In genomic region chr18:79903071-79903635, GRCh38 we compare ENCODE assay signal across 30 cellular contexts. TPM values are rescaled to one million over a fixed set of nuclear protein-coding genes. Genes with fewer than 3 reads are reported as not detected.
A peak's percentile ranks its signal among the peaks of the same experiment; 100 is the strongest.
DNase-seq lines count a peak whose midpoint lies in the region; ATAC-seq, FAIRE-seq and TF ChIP-seq lines count a peak whose summit lies in the region.
"Had no signal": no experiment of that assay in that cellular context is flagged by ENCODE, and none has a peak within 500 bp of the region (broad histone marks: within the 10 kb centered on the region; RNA-seq: fewer than 3 reads in every experiment).

No MANE protein-coding gene starts in this region.

- H3K27ac ChIP-seq in astrocyte (ENCODE audit: low read depth, low read length), result no peak overlapping the region
- H3K27ac ChIP-seq in osteoblast (ENCODE audit: low read depth, low read length), result no peak overlapping the region
- H3K27ac ChIP-seq in upper lobe of right lung, result no peak overlapping the region
- H3K27ac ChIP-seq: pancreas had no signal

- H3K4me3 Mint-ChIP-seq in natural killer cell (no peak overlapping the region), astrocyte (ENCODE audit: unreplicated experiment) (no peak overlapping the region)
- H3K4me3 Mint-ChIP-seq in natural killer cell treated with Interleukin-12 subunit alpha and Interleukin-12 subunit beta and Interleukin-15 and Interleukin-18, amount 100 ng/mL, for 72 hours, result no peak overlapping the region
- H3K4me3 Mint-ChIP-seq: activated CD4-positive, alpha-beta T cell treated with anti-CD3 and anti-CD28 coated beads for 36 hours; activated T-cell treated with anti-CD3 and anti-CD28 coated beads, Interleukin-2, amount 50 U/mL, for 4 hours; B cell; CD4-positive, alpha-beta memory T cell; dendritic cell treated with granulocyte-macrophage colony-stimulating factor and Interleukin-4, amounts not matched to agents 40 ng/mL and 50 ng/mL, for 4 days; T-helper 2 cell treated with Interferon-gamma antibody and Interleukin-4, amounts not matched to agents 5 μg/mL and 100 μg/mL, for 36 hours had no signal

- peaks cover 3% of the 10 kb centered on the region for H3K36me3 Mint-ChIP-seq in natural killer cell
- H3K36me3 Mint-ChIP-seq in natural killer cell treated with Interleukin-12 subunit alpha and Interleukin-12 subunit beta and Interleukin-15 and Interleukin-18, amount 100 ng/mL, for 72 hours, result peaks cover 2% of the 10 kb centered on the region
- H3K36me3 Mint-ChIP-seq in astrocyte (ENCODE audit: low read depth, unreplicated experiment), result peaks cover 18% of the 10 kb centered on the region

- H3K27ac Mint-ChIP-seq in natural killer cell (no peak overlapping the region), astrocyte (ENCODE audit: unreplicated experiment) (peak overlapping the region; percentile 41)
- H3K27ac Mint-ChIP-seq in natural killer cell treated with Interleukin-12 subunit alpha and Interleukin-12 subunit beta and Interleukin-15 and Interleukin-18, amount 100 ng/mL, for 72 hours, result no peak overlapping the region
- H3K27ac Mint-ChIP-seq: activated CD4-positive, alpha-beta T cell treated with anti-CD3 and anti-CD28 coated beads for 36 hours; B cell; CD4-positive, alpha-beta memory T cell; dendritic cell treated with granulocyte-macrophage colony-stimulating factor and Interleukin-4, amounts not matched to agents 40 ng/mL and 50 ng/mL, for 4 days; T-helper 2 cell treated with Interferon-gamma antibody and Interleukin-4, amounts not matched to agents 5 μg/mL and 100 μg/mL, for 36 hours had no signal

- H3K4me3 ChIP-seq in astrocyte (ENCODE audit: insufficient read depth, low read depth, low read length), result no peak overlapping the region
- H3K4me3 ChIP-seq in osteoblast (ENCODE audit: insufficient read depth, low read length), result no peak overlapping the region
- H3K4me3 ChIP-seq in upper lobe of right lung, result no peak overlapping the region
- H3K4me3 ChIP-seq: HAP-1, lung, pancreas had no signal

- H3K9me3 ChIP-seq in astrocyte (ENCODE audit: insufficient read depth, low read depth, low read length) (peaks cover 12% of the 10 kb centered on the region), osteoblast (ENCODE audit: low read depth, low read length) (peaks cover under 1% of the 10 kb centered on the region), upper lobe of right lung (no peaks in the 10 kb centered on the region)
- H3K9me3 ChIP-seq: HAP-1, pancreas had no signal

- ATAC-seq in natural killer cell, result no peak
- ATAC-seq in natural killer cell treated with Interleukin-12 subunit alpha and Interleukin-12 subunit beta and Interleukin-15 and Interleukin-18, amount 100 ng/mL, for 72 hours, result no peak
- ATAC-seq in upper lobe of right lung, result no peak
- no peak for ATAC-seq in HG03342 (IDR thresholded peaks at IDR 0.05; ENCODE audit: unreplicated experiment)
- no peak for ATAC-seq in HG02588 (IDR thresholded peaks at IDR 0.05; ENCODE audit: unreplicated experiment)
- ATAC-seq: activated CD4-positive, alpha-beta T cell treated with anti-CD3 and anti-CD28 coated beads for 36 hours; activated T-cell treated with anti-CD3 and anti-CD28 coated beads, Interleukin-2, amount 50 U/mL, for 4 hours; esophagus mucosa; pancreas; right cardiac atrium had no signal

- H3K4me2 ChIP-seq in astrocyte (ENCODE audit: low read length) (no peak overlapping the region), osteoblast (ENCODE audit: insufficient read depth, low read length) (no peak overlapping the region)

- no peak overlapping the region for H2AFZ ChIP-seq in astrocyte (ENCODE audit: low read depth, low read length)
- H2AFZ ChIP-seq in osteoblast (ENCODE audit: low read length), result no peak overlapping the region

- H4K20me1 ChIP-seq in astrocyte (ENCODE audit: insufficient read depth, low read length), result peaks cover 4% of the 10 kb centered on the region
- H4K20me1 ChIP-seq in osteoblast (ENCODE audit: insufficient read depth, low read length), result peaks cover 4% of the 10 kb centered on the region

- FAIRE-seq in astrocyte (lab: Jason Lieb, UNC), result no peak
- FAIRE-seq: pancreas had no signal

- no peak overlapping the region for H3K9ac ChIP-seq in astrocyte (ENCODE audit: low read length)

- no peaks in the 10 kb centered on the region for H3K27me3 ChIP-seq in astrocyte (ENCODE audit: insufficient read depth, low read length)
- H3K27me3 ChIP-seq in osteoblast (ENCODE audit: insufficient read depth, low read length), result no peaks in the 10 kb centered on the region
- no peaks in the 10 kb centered on the region for H3K27me3 ChIP-seq in upper lobe of right lung
- H3K27me3 ChIP-seq: pancreas had no signal

- no peaks in the 10 kb centered on the region for H3K27me3 Mint-ChIP-seq in natural killer cell (ENCODE audit: low read depth in 2 of 2)
- no peaks in the 10 kb centered on the region for H3K27me3 Mint-ChIP-seq in natural killer cell treated with Interleukin-12 subunit alpha and Interleukin-12 subunit beta and Interleukin-15 and Interleukin-18, amount 100 ng/mL, for 72 hours
- H3K27me3 Mint-ChIP-seq in astrocyte (ENCODE audit: low read depth, unreplicated experiment), result no peaks in the 10 kb centered on the region
- H3K27me3 Mint-ChIP-seq: activated CD4-positive, alpha-beta T cell treated with anti-CD3 and anti-CD28 coated beads for 36 hours; B cell; CD4-positive, alpha-beta memory T cell had no signal

- H3K4me1 Mint-ChIP-seq in natural killer cell (peaks cover 0 to 5% of the 10 kb centered on the region in 2 donors), astrocyte (ENCODE audit: low read depth, unreplicated experiment) (peaks cover 5% of the 10 kb centered on the region)
- peaks cover 0 to 6% of the 10 kb centered on the region in 2 donors for H3K4me1 Mint-ChIP-seq in natural killer cell treated with Interleukin-12 subunit alpha and Interleukin-12 subunit beta and Interleukin-15 and Interleukin-18, amount 100 ng/mL, for 72 hours (ENCODE audit: low read depth in 2 of 2)
- H3K4me1 Mint-ChIP-seq: B cell had no signal

- H3K79me2 ChIP-seq in astrocyte (ENCODE audit: insufficient read depth, low read length) (no peaks in the 10 kb centered on the region), osteoblast (ENCODE audit: insufficient read depth, low read length) (no peaks in the 10 kb centered on the region)

- H3K36me3 ChIP-seq in astrocyte (ENCODE audit: insufficient read depth, low read length), result no peaks in the 10 kb centered on the region
- H3K36me3 ChIP-seq in osteoblast (ENCODE audit: insufficient read depth, low read length), result peaks cover 9% of the 10 kb centered on the region
- H3K36me3 ChIP-seq in upper lobe of right lung, result peaks cover 13% of the 10 kb centered on the region

- no peaks in the 10 kb centered on the region for H3K4me1 ChIP-seq in astrocyte (ENCODE audit: insufficient read depth, low read length)
- no peaks in the 10 kb centered on the region for H3K4me1 ChIP-seq in osteoblast (ENCODE audit: insufficient read depth, low read length)
- H3K4me1 ChIP-seq in upper lobe of right lung, result peaks cover 4% of the 10 kb centered on the region
- H3K4me1 ChIP-seq: HAP-1, pancreas had no signal

- intact Hi-C loops in natural killer cell (cut with micrococcal nuclease), result no loop called here
- intact Hi-C loops in upper lobe of right lung (cut with DNase I), result no loop called here

- DNase-seq in natural killer cell (peak; percentile 11), astrocyte (ENCODE audit: low read depth) (no peak), osteoblast (ENCODE audit: insufficient read length, low spot score, missing footprints) (peak; percentile 64), upper lobe of right lung (peak; percentile 61), NCI-H774 (lab: John Stamatoyannopoulos, UW) (no peak)
- no peak for DNase-seq in natural killer cell treated with Interleukin-12 subunit alpha and Interleukin-12 subunit beta and Interleukin-15 and Interleukin-18, amount 100 ng/mL, for 72 hours (ENCODE audit: low spot score)
- DNase-seq: ACHN; activated CD4-positive, alpha-beta T cell treated with anti-CD3 and anti-CD28 coated beads for 36 hours; activated naive CD4-positive, alpha-beta T cell; activated T-cell treated with anti-CD3 and anti-CD28 coated beads, Interleukin-2, amount 50 U/mL, for 4 hours; CD4-positive, alpha-beta memory T cell; central memory CD4-positive, alpha-beta T cell; Karpas-422; NCI-H1417; NCI-H2029 treated with DMSO at 0.1 percent for 48 hours; NCI-H526 treated with DMSO at 0.1 percent for 48 hours; pancreas; SHP77 treated with DMSO at 0.1 percent for 48 hours; stimulated activated CD4-positive, alpha-beta T cell treated with anti-CD3 and anti-CD28 coated beads, Interleukin-12 subunit alpha, Interleukin-12 subunit beta, amount 100 ng/mL, for 4 hours; stimulated activated CD4-positive, alpha-beta T cell treated with anti-CD3 and anti-CD28 coated beads, Interleukin-2, amount 100 ng/mL, for 48 hours; trophoblast cell had no signal

- H3K9me3 Mint-ChIP-seq in natural killer cell (no peaks in the 10 kb centered on the region), astrocyte (ENCODE audit: unreplicated experiment) (peaks cover 12% of the 10 kb centered on the region)
- no peaks in the 10 kb centered on the region for H3K9me3 Mint-ChIP-seq in natural killer cell treated with Interleukin-12 subunit alpha and Interleukin-12 subunit beta and Interleukin-15 and Interleukin-18, amount 100 ng/mL, for 72 hours
- H3K9me3 Mint-ChIP-seq: activated T-cell treated with anti-CD3 and anti-CD28 coated beads, Interleukin-2, amount 50 U/mL, for 4 hours had no signal

- TF ChIP-seq CTCF in natural killer cell (IDR thresholded peaks at IDR 0.05) (no peak), astrocyte (IDR thresholded peaks at IDR 0.05; ENCODE audit: insufficient read depth, low read depth, low read length) (no peak), osteoblast (IDR thresholded peaks at IDR 0.05; ENCODE audit: extremely low read depth, low read depth, low read length) (no peak), upper lobe of right lung (IDR thresholded peaks at IDR 0.05) (no peak)

RNA-seq across cellular contexts. Expression of gene SLC66A2, which starts 48.3 kb away (rescaled TPM):
- 10 to 100 TPM; 51.2 to 62.4 (median 54.1) TPM for total RNA-seq in natural killer cell
- 10 to 100 TPM; 23.8 to 28.1 TPM for total RNA-seq in natural killer cell treated with Interleukin-12 subunit alpha and Interleukin-12 subunit beta and Interleukin-15 and Interleukin-18, amount 100 ng/mL, for 72 hours
- total RNA-seq in astrocyte, result 25.3 and 27.6 TPM in 2 replicates
- 31.8 and 35.8 TPM in 2 replicates for total RNA-seq in osteoblast
- 59.5 TPM for total RNA-seq in upper lobe of right lung

Comparison
In these comparisons a context has a peak if more than half of its experiments do, and no peak if none do; other contexts are left out.
1. DNase-seq: peak in natural killer cell (single experiment), osteoblast (single experiment) and upper lobe of right lung (single experiment); none in natural killer cell treated with Interleukin-12 subunit alpha and Interleukin-12 subunit beta and Interleukin-15 and Interleukin-18, amount 100 ng/mL, for 72 hours (single experiment), astrocyte (single experiment) and NCI-H774 (single experiment).